ENCODE assay signal across 1 cellular context in genomic region chr10:14880201-14880600, GRCh38.
TF ChIP-seq lines count a peak whose summit lies in the region.

No MANE protein-coding gene starts in this region.

TF ChIP-seq in SK-N-SH, 30 proteins besides CTCF, POLR2A, EP300 and RAD21 (continued from another document):
- peak; percentile 89 for TF ChIP-seq REST (IDR thresholded peaks at IDR 0.05; ENCODE audit: low read depth, low read length)
TF ChIP-seq in SK-N-SH: peak in this region for 1.
